9 cellular contexts compared by ENCODE assay signal in genomic region chr12:86914716-86915115, GRCh38.
DNase-seq lines count a peak whose midpoint lies in the region; ATAC-seq and TF ChIP-seq lines count a peak whose summit lies in the region.
"Had no signal": no experiment of that assay in that cellular context is flagged by ENCODE, and none has a peak within 500 bp of the region (broad histone marks: within the 10 kb centered on the region; RNA-seq: fewer than 3 reads in every experiment).

No MANE protein-coding gene starts in this region.

- DNase-seq in HCEC 1CT (peak; percentile 60), NCI-H748 treated with DMSO at 0.1 percent for 48 hours (lab: John Stamatoyannopoulos, UW) (peak; percentile 20), endothelial cell (ENCODE audit: low spot score) (peak; percentile 46), progenitor cell of endocrine pancreas (ENCODE audit: low spot score, unreplicated experiment) (no peak), CD14-positive monocyte (ENCODE audit: low spot score) (no peak)
- no peak for DNase-seq in activated T-helper 1 cell treated with anti-CD3 and anti-CD28 coated beads, Interleukin-12 subunit alpha, Interleukin-12 subunit beta, Interleukin-2, Interleukin-4 antibody, amounts not matched to agents 30 ng/mL and 10 ng/mL and 1 ng/mL, durations not matched to agents 14 hours and 24 hours and 36 hours (ENCODE audit: low spot score)

- peak; percentile 32 for TF ChIP-seq CTCF in endothelial cell (IDR thresholded peaks at IDR 0.05; ENCODE audit: unreplicated experiment)
- TF ChIP-seq CTCF in progenitor cell of endocrine pancreas (IDR thresholded peaks at IDR 0.05; ENCODE audit: unreplicated experiment): peak; percentile 63
- TF ChIP-seq CTCF in CD14-positive monocyte (IDR thresholded peaks at IDR 0.05): no peak

- H3K27ac Mint-ChIP-seq in endothelial cell (ENCODE audit: unreplicated experiment): no peak overlapping the region
- no peak overlapping the region for H3K27ac Mint-ChIP-seq in progenitor cell of endocrine pancreas
- H3K27ac Mint-ChIP-seq in CD14-positive monocyte: no peak overlapping the region
- no peak overlapping the region for H3K27ac Mint-ChIP-seq in activated T-helper 1 cell treated with anti-CD3 and anti-CD28 coated beads, Interleukin-12 subunit alpha, Interleukin-12 subunit beta, Interleukin-2, Interleukin-4 antibody, amounts not matched to agents 30 ng/mL and 10 ng/mL and 1 ng/mL, durations not matched to agents 14 hours and 24 hours and 36 hours

- H3K36me3 Mint-ChIP-seq in endothelial cell (ENCODE audit: low read depth, unreplicated experiment) (no peaks in the 10 kb centered on the region), progenitor cell of endocrine pancreas (ENCODE audit: insufficient read depth) (no peaks in the 10 kb centered on the region), CD14-positive monocyte (no peaks in the 10 kb centered on the region)
- H3K36me3 Mint-ChIP-seq in activated T-helper 1 cell treated with anti-CD3 and anti-CD28 coated beads, Interleukin-12 subunit alpha, Interleukin-12 subunit beta, Interleukin-2, Interleukin-4 antibody, amounts not matched to agents 30 ng/mL and 10 ng/mL and 1 ng/mL, durations not matched to agents 14 hours and 24 hours and 36 hours (ENCODE audit: low read depth): no peaks in the 10 kb centered on the region

- H3K4me3 Mint-ChIP-seq in endothelial cell (ENCODE audit: unreplicated experiment) (no peak overlapping the region), progenitor cell of endocrine pancreas (ENCODE audit: low read depth) (no peak overlapping the region), CD14-positive monocyte (no peak overlapping the region)
- no peak overlapping the region for H3K4me3 Mint-ChIP-seq in activated T-helper 1 cell treated with anti-CD3 and anti-CD28 coated beads, Interleukin-12 subunit alpha, Interleukin-12 subunit beta, Interleukin-2, Interleukin-4 antibody, amounts not matched to agents 30 ng/mL and 10 ng/mL and 1 ng/mL, durations not matched to agents 14 hours and 24 hours and 36 hours
- H3K4me3 Mint-ChIP-seq: central memory CD8-positive, alpha-beta T cell had no signal

- H3K4me1 Mint-ChIP-seq in endothelial cell (ENCODE audit: unreplicated experiment) (no peaks in the 10 kb centered on the region), progenitor cell of endocrine pancreas (ENCODE audit: low read depth) (no peaks in the 10 kb centered on the region), CD14-positive monocyte (no peaks in the 10 kb centered on the region)
- H3K4me1 Mint-ChIP-seq in activated T-helper 1 cell treated with anti-CD3 and anti-CD28 coated beads, Interleukin-12 subunit alpha, Interleukin-12 subunit beta, Interleukin-2, Interleukin-4 antibody, amounts not matched to agents 30 ng/mL and 10 ng/mL and 1 ng/mL, durations not matched to agents 14 hours and 24 hours and 36 hours (ENCODE audit: low read depth): no peaks in the 10 kb centered on the region
- H3K4me1 Mint-ChIP-seq: central memory CD8-positive, alpha-beta T cell had no signal

- H3K9me3 Mint-ChIP-seq in endothelial cell (ENCODE audit: unreplicated experiment) (no peaks in the 10 kb centered on the region), progenitor cell of endocrine pancreas (ENCODE audit: low read depth) (no peaks in the 10 kb centered on the region), CD14-positive monocyte (peaks cover 0 to 1% (median 0%) of the 10 kb centered on the region in 7 donors)
- no peaks in the 10 kb centered on the region for H3K9me3 Mint-ChIP-seq in activated T-helper 1 cell treated with anti-CD3 and anti-CD28 coated beads, Interleukin-12 subunit alpha, Interleukin-12 subunit beta, Interleukin-2, Interleukin-4 antibody, amounts not matched to agents 30 ng/mL and 10 ng/mL and 1 ng/mL, durations not matched to agents 14 hours and 24 hours and 36 hours

- ATAC-seq in HG03520 (IDR thresholded peaks at IDR 0.05; ENCODE audit: unreplicated experiment) (no peak), HG02798 (IDR thresholded peaks at IDR 0.05; ENCODE audit: poor library complexity, unreplicated experiment) (no peak)

- H3K27me3 Mint-ChIP-seq in endothelial cell (ENCODE audit: unreplicated experiment): peaks cover 4% of the 10 kb centered on the region
- no peaks in the 10 kb centered on the region for H3K27me3 Mint-ChIP-seq in progenitor cell of endocrine pancreas
- H3K27me3 Mint-ChIP-seq in CD14-positive monocyte (ENCODE audit: low read depth in 3 of 3): no peaks in the 10 kb centered on the region
- no peaks in the 10 kb centered on the region for H3K27me3 Mint-ChIP-seq in activated T-helper 1 cell treated with anti-CD3 and anti-CD28 coated beads, Interleukin-12 subunit alpha, Interleukin-12 subunit beta, Interleukin-2, Interleukin-4 antibody, amounts not matched to agents 30 ng/mL and 10 ng/mL and 1 ng/mL, durations not matched to agents 14 hours and 24 hours and 36 hours (ENCODE audit: insufficient read depth)
- H3K27me3 Mint-ChIP-seq: central memory CD8-positive, alpha-beta T cell had no signal

- intact Hi-C loops in CD14-positive monocyte (cut with micrococcal nuclease): no loop called here
- intact Hi-C loops in activated T-helper 1 cell treated with anti-CD3 and anti-CD28 coated beads, Interleukin-12 subunit alpha, Interleukin-12 subunit beta, Interleukin-2, Interleukin-4 antibody, amounts not matched to agents 30 ng/mL and 10 ng/mL and 1 ng/mL, durations not matched to agents 14 hours and 24 hours and 36 hours (cut with micrococcal nuclease): no loop called here

Comparison
In these comparisons a context has a peak if more than half of its experiments do, and no peak if none do; other contexts are left out.
1. DNase-seq: peak in HCEC 1CT (single experiment), NCI-H748 treated with DMSO at 0.1 percent for 48 hours (single experiment) and endothelial cell (single experiment); none in progenitor cell of endocrine pancreas (single experiment), CD14-positive monocyte (single experiment) and activated T-helper 1 cell treated with anti-CD3 and anti-CD28 coated beads, Interleukin-12 subunit alpha, Interleukin-12 subunit beta, Interleukin-2, Interleukin-4 antibody, amounts not matched to agents 30 ng/mL and 10 ng/mL and 1 ng/mL, durations not matched to agents 14 hours and 24 hours and 36 hours (single experiment).